Comparison of ENCODE assay signal across 18 cellular contexts in genomic region chr11:44973634-44974401, GRCh38. TPM values are rescaled to one million over a fixed set of nuclear protein-coding genes. Genes with fewer than 3 reads are reported as not detected.
DNase-seq lines count a peak whose midpoint lies in the region; ATAC-seq and TF ChIP-seq lines count a peak whose summit lies in the region.
"Had no signal": no experiment of that assay in that cellular context is flagged by ENCODE, and none has a peak within 500 bp of the region (broad histone marks: within the 10 kb centered on the region; RNA-seq: fewer than 3 reads in every experiment).

No MANE protein-coding gene starts in this region.

- peaks cover 23 to 59% (median 43%) of the 10 kb centered on the region in 10 experiments for H3K4me1 ChIP-seq in BLaER1 treated with 17β-estradiol and CSF1 and Interleukin-3, amounts not matched to agents 10 nM and 100 nM
- peaks cover 42% of the 10 kb centered on the region for H3K4me1 ChIP-seq in mesodermal cell (ENCODE audit: control insufficient read depth, insufficient read depth, low read length, poor library complexity, severe bottlenecking)

- POLR2A ChIA-PET in CD4-positive, alpha-beta T cell (lab: Charles Lee), result no interaction called here

- peak overlapping the region in 5 of 11 experiments; percentile 21 to 42 (median 27); a peak in 5 of 22 replicates for H3K9ac ChIP-seq in BLaER1 treated with 17β-estradiol and CSF1 and Interleukin-3, amounts not matched to agents 10 nM and 100 nM

- WGBS in mesodermal cell (ENCODE audit: insufficient coverage in 2 of 2), 2 experiments, result 67 to 82% methylated on average over 9 to 10 of the region's 13 CpGs

- no peak overlapping the region for H3K27ac Mint-ChIP-seq in activated T-helper 17 cell treated with anti-CD3 and anti-CD28 coated beads, Interleukin-2, amount 50 U/mL, for 72 hours
- no peak overlapping the region for H3K27ac Mint-ChIP-seq in CD4-positive, alpha-beta T cell
- H3K27ac Mint-ChIP-seq: activated CD4-positive, alpha-beta T cell treated with anti-CD3 and anti-CD28 coated beads, Interleukin-2, amount 10 ng/mL, durations not matched to agents 7 days and 5 days; progenitor cell of endocrine pancreas had no signal

- H4K20me1 ChIP-seq in BLaER1 treated with 17β-estradiol and CSF1 and Interleukin-3, amounts not matched to agents 10 nM and 100 nM, result no peaks in the 10 kb centered on the region; a peak in 1 of 22 replicates

- no peaks in the 10 kb centered on the region for H3K9me3 ChIP-seq in BLaER1 treated with 17β-estradiol and CSF1 and Interleukin-3, amounts not matched to agents 10 nM and 100 nM (replicated peaks in 1 of 11)
- H3K9me3 ChIP-seq in mesodermal cell (ENCODE audit: control insufficient read depth, low read length), result no peaks in the 10 kb centered on the region
- H3K9me3 ChIP-seq in CD4-positive, alpha-beta T cell (ENCODE audit: control insufficient read depth, low read length), result no peaks in the 10 kb centered on the region
- H3K9me3 ChIP-seq: tibial nerve had no signal

- intact Hi-C loops in CD4-positive, alpha-beta T cell (cut with DNase I, micrococcal nuclease), result no loop called here

- peak overlapping the region; percentile 40 to 81 (median 63); a peak in 21 of 22 replicates for H3K4me2 ChIP-seq in BLaER1 treated with 17β-estradiol and CSF1 and Interleukin-3, amounts not matched to agents 10 nM and 100 nM

- H3K9me3 Mint-ChIP-seq in activated T-helper 17 cell treated with anti-CD3 and anti-CD28 coated beads, Interleukin-2, amount 50 U/mL, for 72 hours, result no peaks in the 10 kb centered on the region
- no peaks in the 10 kb centered on the region for H3K9me3 Mint-ChIP-seq in CD4-positive, alpha-beta T cell
- H3K9me3 Mint-ChIP-seq: activated CD4-positive, alpha-beta T cell treated with anti-CD3 and anti-CD28 coated beads, Interleukin-2, amount 10 ng/mL, durations not matched to agents 7 days and 5 days; central memory CD8-positive, alpha-beta T cell; naive B cell had no signal

- ATAC-seq in activated T-helper 17 cell treated with anti-CD3 and anti-CD28 coated beads, Interleukin-2, amount 50 U/mL, for 72 hours (replicated peaks), result peak; percentile 16
- no peak for ATAC-seq in GM19463 (IDR thresholded peaks at IDR 0.05; ENCODE audit: unreplicated experiment)
- no peak for ATAC-seq in CD4-positive, alpha-beta T cell (ENCODE audit: poor library complexity)
- ATAC-seq: T-helper 17 cell had no signal

- no peaks in the 10 kb centered on the region for H3K36me3 ChIP-seq in BLaER1 treated with 17β-estradiol and CSF1 and Interleukin-3, amounts not matched to agents 10 nM and 100 nM
- no peaks in the 10 kb centered on the region for H3K36me3 ChIP-seq in mesodermal cell (ENCODE audit: control insufficient read depth, insufficient read depth, low read length)
- H3K36me3 ChIP-seq: tibial nerve had no signal

- H3K4me3 Mint-ChIP-seq in activated T-helper 17 cell treated with anti-CD3 and anti-CD28 coated beads, Interleukin-2, amount 50 U/mL, for 72 hours, result no peak overlapping the region
- H3K4me3 Mint-ChIP-seq in CD4-positive, alpha-beta T cell, result no peak overlapping the region
- H3K4me3 Mint-ChIP-seq: activated CD4-positive, alpha-beta T cell treated with anti-CD3 and anti-CD28 coated beads, Interleukin-2, amount 10 ng/mL, durations not matched to agents 7 days and 5 days; central memory CD8-positive, alpha-beta T cell; T-helper 17 cell had no signal

- no peak for TF ChIP-seq CTCF in CD4-positive, alpha-beta T cell (IDR thresholded peaks at IDR 0.05)

- H3K36me3 Mint-ChIP-seq in activated T-helper 17 cell treated with anti-CD3 and anti-CD28 coated beads, Interleukin-2, amount 50 U/mL, for 72 hours (ENCODE audit: low read depth), result no peaks in the 10 kb centered on the region
- no peaks in the 10 kb centered on the region for H3K36me3 Mint-ChIP-seq in CD4-positive, alpha-beta T cell (ENCODE audit: low read depth)
- H3K36me3 Mint-ChIP-seq: naive B cell had no signal

- no peaks in the 10 kb centered on the region for H3K27me3 Mint-ChIP-seq in activated T-helper 17 cell treated with anti-CD3 and anti-CD28 coated beads, Interleukin-2, amount 50 U/mL, for 72 hours
- H3K27me3 Mint-ChIP-seq in CD4-positive, alpha-beta T cell, result no peaks in the 10 kb centered on the region
- H3K27me3 Mint-ChIP-seq: central memory CD8-positive, alpha-beta T cell; T-helper 17 cell had no signal

- peak overlapping the region in 8 of 11 experiments; percentile 13 to 61 (median 37); a peak in 14 of 22 replicates for H3K27ac ChIP-seq in BLaER1 treated with 17β-estradiol and CSF1 and Interleukin-3, amounts not matched to agents 10 nM and 100 nM
- peak overlapping the region; percentile 23 for H3K27ac ChIP-seq in mesodermal cell (ENCODE audit: low read depth, low read length, severe bottlenecking)
- H3K27ac ChIP-seq in CD4-positive, alpha-beta T cell (ENCODE audit: low read depth, low read length), result no peak overlapping the region
- H3K27ac ChIP-seq: tibial nerve had no signal

- CTCF ChIA-PET in CD4-positive, alpha-beta T cell (lab: Charles Lee), result no interaction called here

- peak; percentile 42 for DNase-seq in A172 (ENCODE audit: low spot score)
- no peak for DNase-seq in CD4-positive, alpha-beta T cell
- DNase-seq in germinal center (ENCODE audit: low spot score), result no peak
- DNase-seq: activated CD4-positive, alpha-beta T cell treated with anti-CD3 and anti-CD28 coated beads, Interleukin-2, amount 10 ng/mL, durations not matched to agents 7 days and 5 days; foreskin melanocyte; naive B cell; NCI-H1694; NCI-H226; stimulated activated CD4-positive, alpha-beta T cell treated with anti-CD3 and anti-CD28 coated beads, Interleukin-2, amount 100 ng/mL, for 24 hours; stimulated activated naive CD4-positive, alpha-beta T cell treated with Interleukin-2 at 50 U/mL for 16 hours; T-helper 17 cell had no signal

- H3K27me3 ChIP-seq in BLaER1 treated with 17β-estradiol and CSF1 and Interleukin-3, amounts not matched to agents 10 nM and 100 nM, result no peaks in the 10 kb centered on the region
- H3K27me3 ChIP-seq in CD4-positive, alpha-beta T cell (ENCODE audit: control insufficient read depth, insufficient read depth, low read length), result no peaks in the 10 kb centered on the region
- H3K27me3 ChIP-seq: tibial nerve had no signal

- H3K4me1 Mint-ChIP-seq in activated T-helper 17 cell treated with anti-CD3 and anti-CD28 coated beads, Interleukin-2, amount 50 U/mL, for 72 hours, result peaks cover 7% of the 10 kb centered on the region
- H3K4me1 Mint-ChIP-seq in CD4-positive, alpha-beta T cell (ENCODE audit: low read depth), result no peaks in the 10 kb centered on the region
- H3K4me1 Mint-ChIP-seq: activated CD4-positive, alpha-beta T cell treated with anti-CD3 and anti-CD28 coated beads, Interleukin-2, amount 10 ng/mL, durations not matched to agents 7 days and 5 days had no signal

- H3K4me3 ChIP-seq in BLaER1 treated with 17β-estradiol and CSF1 and Interleukin-3, amounts not matched to agents 10 nM and 100 nM, result no peak overlapping the region
- no peak overlapping the region for H3K4me3 ChIP-seq in mesodermal cell (ENCODE audit: extremely low read depth, insufficient read depth, low read length, poor library complexity, severe bottlenecking)
- H3K4me3 ChIP-seq: tibial nerve had no signal

RNA-seq across cellular contexts. Expression of gene TP53I11, which starts 23.1 kb away (rescaled TPM):
- total RNA-seq in A172 (2014; rRNA removed; shearing (Covaris generic)), result 15.0 and 23.7 TPM in 2 replicates
- 1 to 10 TPM; 3.8 to 6.4 TPM for total RNA-seq in activated T-helper 17 cell treated with anti-CD3 and anti-CD28 coated beads, Interleukin-2, amount 50 U/mL, for 72 hours
- 155 TPM for polyA plus RNA-seq in mesodermal cell (2013, experiment 1 of 2)
- 115 TPM for polyA plus RNA-seq in mesodermal cell (2013, experiment 2 of 2)
- total RNA-seq in CD4-positive, alpha-beta T cell, result 1 to 10 TPM; 3.5 to 4.6 TPM
